ENCODE assay signal across 11 cellular contexts in genomic region chr1:72557446-72558049, GRCh38.
DNase-seq lines count a peak whose midpoint lies in the region; ATAC-seq and TF ChIP-seq lines count a peak whose summit lies in the region.
"Had no signal": no experiment of that assay in that cellular context is flagged by ENCODE, and none has a peak within 500 bp of the region (broad histone marks: within the 10 kb centered on the region; RNA-seq: fewer than 3 reads in every experiment).

No MANE protein-coding gene starts in this region.

- H3K36me3 ChIP-seq in neural cell (ENCODE audit: insufficient read depth, low read length) (no peaks in the 10 kb centered on the region), uterus (no peaks in the 10 kb centered on the region)
- H3K36me3 ChIP-seq: thoracic aorta had no signal

- H3K27me3 ChIP-seq in neural cell (ENCODE audit: insufficient read depth, low read depth, low read length) (no peaks in the 10 kb centered on the region), uterus (no peaks in the 10 kb centered on the region)

- H3K27ac ChIP-seq in neural cell (ENCODE audit: low read length) (no peak overlapping the region), uterus (no peak overlapping the region)
- H3K27ac ChIP-seq: skin epidermis, thoracic aorta had no signal

- peak; percentile 56 for TF ChIP-seq CTCF in LNCaP clone FGC (IDR thresholded peaks at IDR 0.05; ENCODE audit: control insufficient read depth, extremely low read depth, insufficient read depth)
- TF ChIP-seq CTCF in chondrocyte (IDR thresholded peaks at IDR 0.05), result peak; percentile 38
- TF ChIP-seq CTCF in neural cell (IDR thresholded peaks at IDR 0.05; ENCODE audit: poor library complexity, severe bottlenecking), result peak; percentile 55
- TF ChIP-seq CTCF in uterus (IDR thresholded peaks at IDR 0.05), result no peak

- no peaks in the 10 kb centered on the region for H3K36me3 Mint-ChIP-seq in chondrocyte (ENCODE audit: low read depth)
- no peaks in the 10 kb centered on the region for H3K36me3 Mint-ChIP-seq in activated T-cell treated with anti-CD3 and anti-CD28 coated beads, Interleukin-2, amount 50 U/mL, for 24 hours (ENCODE audit: low read depth)

- ATAC-seq in GM21528 (IDR thresholded peaks at IDR 0.05; ENCODE audit: low FRiP score, unreplicated experiment) (no peak), HG02588 (IDR thresholded peaks at IDR 0.05; ENCODE audit: unreplicated experiment) (no peak)

- H3K27me3 Mint-ChIP-seq in chondrocyte (ENCODE audit: low read depth), result peaks cover 1% of the 10 kb centered on the region
- H3K27me3 Mint-ChIP-seq in activated T-cell treated with anti-CD3 and anti-CD28 coated beads, Interleukin-2, amount 50 U/mL, for 24 hours, result no peaks in the 10 kb centered on the region

- no peak overlapping the region for H3K27ac Mint-ChIP-seq in chondrocyte (ENCODE audit: unreplicated experiment)
- H3K27ac Mint-ChIP-seq in activated T-cell treated with anti-CD3 and anti-CD28 coated beads, Interleukin-2, amount 50 U/mL, for 24 hours, result no peak overlapping the region

- H3K4me2 ChIP-seq in neural cell (ENCODE audit: low read length), result no peak overlapping the region

- H4K20me1 ChIP-seq in neural cell (ENCODE audit: insufficient read depth), result no peaks in the 10 kb centered on the region

- no peaks in the 10 kb centered on the region for H3K4me1 ChIP-seq in uterus

- H3F3A ChIP-seq in neural cell (ENCODE audit: insufficient read depth, low read length, poor library complexity, severe bottlenecking), result no peaks in the 10 kb centered on the region

- no peak overlapping the region for H3K9ac ChIP-seq in neural cell (ENCODE audit: low read length)

- TF ChIP-seq POLR2A in uterus (IDR thresholded peaks at IDR 0.05), result no peak

- TF ChIP-seq RAD21 in neural cell (conservative IDR thresholded peaks at IDR 0.05), result peak; percentile 51

- no peaks in the 10 kb centered on the region for H3K9me2 ChIP-seq in neural cell (ENCODE audit: insufficient read depth, low read length)

- no peak overlapping the region for H2AFZ ChIP-seq in neural cell (ENCODE audit: low read depth, low read length)

- intact Hi-C loops in uterus (cut with DNase I; ENCODE audit: low total_unique reads), result loop anchor here (2.0 kb wide), 1 partner anchor 19 kb away; no protein-coding TSS in a partner anchor

- H3K79me2 ChIP-seq in neural cell (replicated peaks; ENCODE audit: insufficient read depth, low read length), result no peaks in the 10 kb centered on the region

- H3K4me3 Mint-ChIP-seq in chondrocyte (ENCODE audit: unreplicated experiment), result no peak overlapping the region
- H3K4me3 Mint-ChIP-seq in activated T-cell treated with anti-CD3 and anti-CD28 coated beads, Interleukin-2, amount 50 U/mL, for 24 hours, result no peak overlapping the region

- H3K4me3 ChIP-seq in LNCaP clone FGC (ENCODE audit: low read depth, low read length) (no peak overlapping the region), neural cell (ENCODE audit: low read length) (no peak overlapping the region), uterus (no peak overlapping the region)
- H3K4me3 ChIP-seq: skin epidermis, thoracic aorta had no signal

- H3K9me3 Mint-ChIP-seq in chondrocyte (ENCODE audit: low read depth), result no peaks in the 10 kb centered on the region
- H3K9me3 Mint-ChIP-seq in activated T-cell treated with anti-CD3 and anti-CD28 coated beads, Interleukin-2, amount 50 U/mL, for 24 hours, result peaks cover 3% of the 10 kb centered on the region

- TF ChIP-seq EP300 in neural cell (conservative IDR thresholded peaks at IDR 0.05; ENCODE audit: poor library complexity, severe bottlenecking), result no peak

- H3K9me3 ChIP-seq in neural cell (ENCODE audit: low read length) (no peaks in the 10 kb centered on the region), uterus (no peaks in the 10 kb centered on the region)
- H3K9me3 ChIP-seq: thoracic aorta had no signal

- DNase-seq in EL (peak; percentile 38), LNCaP clone FGC (ENCODE audit: low read depth) (no peak), chondrocyte (ENCODE audit: low spot score) (no peak), uterus (no peak)
- DNase-seq in activated T-cell treated with anti-CD3 and anti-CD28 coated beads, Interleukin-2, amount 50 U/mL, for 24 hours, result no peak
- DNase-seq: activated effector memory CD4-positive, alpha-beta T cell treated with Interleukin-2 at 50 U/mL for 16 hours had no signal

- no peaks in the 10 kb centered on the region for H3K4me1 Mint-ChIP-seq in chondrocyte (ENCODE audit: low read depth)
- no peaks in the 10 kb centered on the region for H3K4me1 Mint-ChIP-seq in activated T-cell treated with anti-CD3 and anti-CD28 coated beads, Interleukin-2, amount 50 U/mL, for 24 hours (ENCODE audit: low read depth)

TF ChIP-seq in neural cell, 6 proteins besides CTCF, POLR2A, EP300 and RAD21:
- TF ChIP-seq EZH2 (IDR thresholded peaks at IDR 0.05; ENCODE audit: borderline replicate concordance, insufficient read depth, low read length, poor library complexity, severe bottlenecking), result no peak
- peak; percentile 59 for TF ChIP-seq SMC3 (conservative IDR thresholded peaks at IDR 0.05; ENCODE audit: poor library complexity)

Comparison
In these comparisons a context has a peak if more than half of its experiments do, and no peak if none do; other contexts are left out.
1. CTCF ChIP-seq: peak in LNCaP clone FGC (single experiment), chondrocyte (single experiment) and neural cell (single experiment); none in uterus (0 of 4).